In the genomic region with DNA sequence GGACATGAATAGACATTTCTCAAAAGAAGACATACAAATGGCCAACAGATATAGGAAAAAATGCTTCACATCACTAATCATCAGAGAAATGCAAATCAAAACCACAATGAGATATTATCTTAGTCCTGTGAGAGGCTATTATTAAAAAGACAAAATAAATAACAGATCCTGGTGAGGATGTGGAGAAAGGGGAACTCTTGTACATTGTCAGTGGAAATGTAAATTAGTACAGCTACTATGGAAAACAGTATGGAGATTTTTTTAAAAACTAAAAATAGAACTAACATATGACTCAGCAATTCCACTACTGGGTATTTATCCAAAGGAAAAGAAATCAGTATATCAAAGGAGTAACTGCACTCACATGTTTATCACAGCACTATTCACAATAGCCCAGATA, we compare ENCODE assay signal across 22 cellular contexts.
DNase-seq lines count a peak whose midpoint lies in the region; ATAC-seq, FAIRE-seq and TF ChIP-seq lines count a peak whose summit lies in the region.
"Had no signal": no experiment of that assay in that cellular context is flagged by ENCODE, and none has a peak within 500 bp of the region (broad histone marks: within the 10 kb centered on the region; RNA-seq: fewer than 3 reads in every experiment).

No MANE protein-coding gene starts in this region.

- in situ Hi-C loops in K562 (cut with MboI): no loop called here

- POLR2A ChIA-PET in K562 (lab: Yijun Ruan, JAX): interaction anchor here (0.7 kb wide), 1 partner anchor 100 kb away, joined by 3 read pairs; no protein-coding TSS in a partner anchor

- TF ChIP-seq CTCF in K562 (IDR thresholded peaks at IDR 0.05 in 2 of 3, conservative IDR thresholded peaks at IDR 0.05 in 1 of 3; ENCODE audit: insufficient read depth in 2 of 3, low read depth in 1 of 3, low read length in 3 of 3): no peak
- no peak for TF ChIP-seq CTCF in nephron (IDR thresholded peaks at IDR 0.05; ENCODE audit: unreplicated experiment in 3 of 3)
- no peak for TF ChIP-seq CTCF in chondrocyte (IDR thresholded peaks at IDR 0.05)

- BruUV-seq in K562 (replicated peaks; lab: Mats Ljungman, UMichigan): no TSS peak

- no peaks in the 10 kb centered on the region for H3K27me3 ChIP-seq in BLaER1
- no peaks in the 10 kb centered on the region for H3K27me3 ChIP-seq in K562 (ENCODE audit: control insufficient read depth in 2 of 2, insufficient read depth in 2 of 2, low read length in 2 of 2)
- H3K27me3 ChIP-seq: neutrophil, vagina had no signal

- H3K9me1 ChIP-seq in K562 (ENCODE audit: control insufficient read depth, insufficient read depth, low read length): no peaks in the 10 kb centered on the region

- H3K4me1 ChIP-seq in BLaER1 (peaks cover 11% of the 10 kb centered on the region), K562 (replicated peaks in 1 of 2; ENCODE audit: control insufficient read depth in 2 of 2, insufficient read depth in 2 of 2, low read length in 2 of 2) (no peaks in the 10 kb centered on the region)
- H3K4me1 ChIP-seq: vagina had no signal

- peak; percentile 92 to 98 for DNase-seq in NCI-H526 (lab: John Stamatoyannopoulos, UW)
- no peak for DNase-seq in K562 (ENCODE audit: extremely low read depth in 1 of 4, low spot score in 3 of 4)
- DNase-seq in activated effector memory CD4-positive, alpha-beta T cell treated with Interleukin-2 at 50 U/mL for 16 hours: no peak
- no peak for DNase-seq in chondrocyte (ENCODE audit: low spot score)
- no peak for DNase-seq in posterior cingulate gyrus
- DNase-seq: activated CD4-positive, alpha-beta T cell treated with anti-CD3 and anti-CD28 coated beads, Interleukin-2, amount 50 U/mL, for 1 hour; activated naive CD4-positive, alpha-beta T cell treated with anti-CD3 and anti-CD28 coated beads, Interleukin-2, amount 50 U/mL, for 16 hours; activated T-cell treated with anti-CD3 and anti-CD28 coated beads for 4 hours; left cardiac atrium; NCI-H2081; NCI-H524 had no signal

- CTCF ChIA-PET in K562 (lab: Yijun Ruan, JAX; ENCODE audit: low intra/inter-chr PET ratio): no interaction called here

- no peaks in the 10 kb centered on the region for H3K79me2 ChIP-seq in K562 (ENCODE audit: control insufficient read depth, insufficient read depth, low read length)

- H3K9ac ChIP-seq in BLaER1 (no peak overlapping the region), K562 (ENCODE audit: insufficient read depth in 1 of 2, low read depth in 2 of 2, low read length in 2 of 2) (no peak overlapping the region)

- H3K36me3 Mint-ChIP-seq in nephron (ENCODE audit: low read depth): peaks cover 7% of the 10 kb centered on the region
- no peaks in the 10 kb centered on the region for H3K36me3 Mint-ChIP-seq in chondrocyte (ENCODE audit: low read depth)

- no peaks in the 10 kb centered on the region for H4K20me1 ChIP-seq in BLaER1
- H4K20me1 ChIP-seq in K562 (replicated peaks; ENCODE audit: control insufficient read depth, insufficient read depth, low read length): no peaks in the 10 kb centered on the region

- H3K27me3 Mint-ChIP-seq in nephron (ENCODE audit: low read depth) (no peaks in the 10 kb centered on the region), chondrocyte (ENCODE audit: low read depth) (no peaks in the 10 kb centered on the region)
- H3K27me3 Mint-ChIP-seq: B cell; brain; dendritic cell treated with granulocyte-macrophage colony-stimulating factor and Interleukin-4, amounts not matched to agents 40 ng/mL and 50 ng/mL, for 4 days had no signal

- TF ChIP-seq RAD21 in K562 (CRISPR knock-in tag; conservative IDR thresholded peaks at IDR 0.05 in 1 of 2, IDR thresholded peaks at IDR 0.05 in 1 of 2): no peak

- no peak for TF ChIP-seq EP300 in K562 (IDR thresholded peaks at IDR 0.05; ENCODE audit: low read length)

- no peak overlapping the region for H2AFZ ChIP-seq in K562 (ENCODE audit: low read depth, low read length)

- peak overlapping the region; percentile 24; the same call in 1 of the 2 replicates for H3K4me2 ChIP-seq in BLaER1
- H3K4me2 ChIP-seq in K562 (ENCODE audit: insufficient read depth, low read length): no peak overlapping the region

- no peak overlapping the region for H3K4me3 Mint-ChIP-seq in nephron
- H3K4me3 Mint-ChIP-seq in chondrocyte (ENCODE audit: unreplicated experiment): no peak overlapping the region
- H3K4me3 Mint-ChIP-seq: B cell; brain; dendritic cell treated with granulocyte-macrophage colony-stimulating factor and Interleukin-4, amounts not matched to agents 40 ng/mL and 50 ng/mL, for 4 days had no signal

- no peak overlapping the region for H3K4me3 ChIP-seq in BLaER1
- no peak overlapping the region for H3K4me3 ChIP-seq in K562
- H3K4me3 ChIP-seq: vagina had no signal

- intact Hi-C loops in K562 (cut with micrococcal nuclease): no loop called here
- intact Hi-C loops in posterior cingulate gyrus (cut with DNase I): no loop called here

- FAIRE-seq in K562 (lab: Jason Lieb, UNC): no peak
- FAIRE-seq: TTC549 had no signal

- H3K9me3 Mint-ChIP-seq in nephron: peaks cover 8% of the 10 kb centered on the region
- peaks cover 3% of the 10 kb centered on the region for H3K9me3 Mint-ChIP-seq in chondrocyte (ENCODE audit: low read depth)

- no peaks in the 10 kb centered on the region for H3K36me3 ChIP-seq in BLaER1
- H3K36me3 ChIP-seq in K562 (ENCODE audit: control insufficient read depth, insufficient read depth, low read length): no peaks in the 10 kb centered on the region
- H3K36me3 ChIP-seq: neutrophil, vagina had no signal

- no peak overlapping the region for H3K27ac ChIP-seq in BLaER1
- H3K27ac ChIP-seq in K562 (ENCODE audit: extremely low read depth, low read depth, low read length): no peak overlapping the region
- H3K27ac ChIP-seq: neutrophil, vagina had no signal

- H3K27ac Mint-ChIP-seq in nephron: peak overlapping the region in 2 of 3 experiments; percentile 10 to 49
- no peak overlapping the region for H3K27ac Mint-ChIP-seq in chondrocyte (ENCODE audit: unreplicated experiment)
- H3K27ac Mint-ChIP-seq: B cell; dendritic cell treated with granulocyte-macrophage colony-stimulating factor and Interleukin-4, amounts not matched to agents 40 ng/mL and 50 ng/mL, for 4 days had no signal

- H3K9me3 ChIP-seq in BLaER1: no peaks in the 10 kb centered on the region
- H3K9me3 ChIP-seq in K562 (replicated peaks; ENCODE audit: control insufficient read depth, insufficient read depth, low read depth, low read length): no peaks in the 10 kb centered on the region
- H3K9me3 ChIP-seq: neutrophil, vagina had no signal

- TF ChIP-seq POLR2A in K562 (conservative IDR thresholded peaks at IDR 0.05): no peak

- H3K4me1 Mint-ChIP-seq in nephron: peaks cover 17% of the 10 kb centered on the region
- H3K4me1 Mint-ChIP-seq in chondrocyte (ENCODE audit: low read depth): peaks cover 36% of the 10 kb centered on the region
- H3K4me1 Mint-ChIP-seq: B cell had no signal

- ATAC-seq in K562: no peak
- ATAC-seq in GM21825 (IDR thresholded peaks at IDR 0.05; ENCODE audit: unreplicated experiment): no peak
- ATAC-seq: esophagus mucosa, left cardiac atrium, sciatic nerve had no signal

TF ChIP-seq in K562, 482 proteins besides CTCF, POLR2A, EP300 and RAD21:
- TF ChIP-seq MAFG (tag; conservative IDR thresholded peaks at IDR 0.05) (peak; percentile 83), NFE2L1 (tag; IDR thresholded peaks at IDR 0.05; ENCODE audit: borderline replicate concordance, low read depth) (peak; percentile 66), ZC3H8 (IDR thresholded peaks at IDR 0.05) (no peak), ZNF239 (CRISPR knock-in tag; IDR thresholded peaks at IDR 0.05) (no peak), CHD2 (IDR thresholded peaks at IDR 0.05; ENCODE audit: low read depth, low read length) (no peak), NFE2 (IDR thresholded peaks at IDR 0.05; ENCODE audit: low read depth) (peak; percentile 44; the same call in 1 of the 2 replicates), ZNF316 (IDR thresholded peaks at IDR 0.05) (peak; percentile 73), MAFK (IDR thresholded peaks at IDR 0.05; ENCODE audit: low read length) (peak; percentile 54; the same call in 1 of the 2 replicates), CCAR2 (IDR thresholded peaks at IDR 0.05; ENCODE audit: low read depth, low read length) (no peak), SNRNP70 (optimal IDR thresholded peaks at IDR 0.05; ENCODE audit: low read depth, low read length) (no peak), MEF2D (tag; conservative IDR thresholded peaks at IDR 0.05; ENCODE audit: low read depth) (0 out of 2 replicates have a peak, but pooled peaks have one; percentile 41), MAFF (IDR thresholded peaks at IDR 0.05; ENCODE audit: low read length) (peak; percentile 61), MEF2A (IDR thresholded peaks at IDR 0.05; ENCODE audit: control insufficient read depth, low read depth, low read length) (0 out of 2 replicates have a peak, but pooled peaks have one; percentile 8), BACH1 (tag; IDR thresholded peaks at IDR 0.05) (peak; percentile 90), C11orf30 (IDR thresholded peaks at IDR 0.05; ENCODE audit: low read depth) (peak; percentile 70)
- TF ChIP-seq, protein P1, sequence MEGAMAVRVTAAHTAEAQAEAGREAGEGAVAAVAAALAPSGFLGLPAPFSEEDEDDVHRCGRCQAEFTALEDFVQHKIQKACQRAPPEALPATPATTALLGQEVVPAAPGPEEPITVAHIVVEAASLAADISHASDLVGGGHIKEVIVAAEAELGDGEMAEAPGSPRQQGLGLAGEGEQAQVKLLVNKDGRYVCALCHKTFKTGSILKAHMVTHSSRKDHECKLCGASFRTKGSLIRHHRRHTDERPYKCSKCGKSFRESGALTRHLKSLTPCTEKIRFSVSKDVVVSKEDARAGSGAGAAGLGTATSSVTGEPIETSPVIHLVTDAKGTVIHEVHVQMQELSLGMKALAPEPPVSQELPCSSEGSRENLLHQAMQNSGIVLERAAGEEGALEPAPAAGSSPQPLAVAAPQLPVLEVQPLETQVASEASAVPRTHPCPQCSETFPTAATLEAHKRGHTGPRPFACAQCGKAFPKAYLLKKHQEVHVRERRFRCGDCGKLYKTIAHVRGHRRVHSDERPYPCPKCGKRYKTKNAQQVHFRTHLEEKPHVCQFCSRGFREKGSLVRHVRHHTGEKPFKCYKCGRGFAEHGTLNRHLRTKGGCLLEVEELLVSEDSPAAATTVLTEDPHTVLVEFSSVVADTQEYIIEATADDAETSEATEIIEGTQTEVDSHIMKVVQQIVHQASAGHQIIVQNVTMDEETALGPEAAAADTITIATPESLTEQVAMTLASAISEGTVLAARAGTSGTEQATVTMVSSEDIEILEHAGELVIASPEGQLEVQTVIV (CRISPR knock-in tag; IDR thresholded peaks at IDR 0.05; ENCODE audit: borderline replicate concordance): no peak
TF ChIP-seq in K562: peak in this region for 10.

Comparison
In these comparisons a context has a peak if more than half of its experiments do, and no peak if none do; other contexts are left out.
1. DNase-seq: peak in NCI-H526 (2 of 2); none in K562 (0 of 4), activated effector memory CD4-positive, alpha-beta T cell treated with Interleukin-2 at 50 U/mL for 16 hours (single experiment), chondrocyte (single experiment) and posterior cingulate gyrus (0 of 10).